ENCODE assay signal across 1 cellular context in the genomic region with DNA sequence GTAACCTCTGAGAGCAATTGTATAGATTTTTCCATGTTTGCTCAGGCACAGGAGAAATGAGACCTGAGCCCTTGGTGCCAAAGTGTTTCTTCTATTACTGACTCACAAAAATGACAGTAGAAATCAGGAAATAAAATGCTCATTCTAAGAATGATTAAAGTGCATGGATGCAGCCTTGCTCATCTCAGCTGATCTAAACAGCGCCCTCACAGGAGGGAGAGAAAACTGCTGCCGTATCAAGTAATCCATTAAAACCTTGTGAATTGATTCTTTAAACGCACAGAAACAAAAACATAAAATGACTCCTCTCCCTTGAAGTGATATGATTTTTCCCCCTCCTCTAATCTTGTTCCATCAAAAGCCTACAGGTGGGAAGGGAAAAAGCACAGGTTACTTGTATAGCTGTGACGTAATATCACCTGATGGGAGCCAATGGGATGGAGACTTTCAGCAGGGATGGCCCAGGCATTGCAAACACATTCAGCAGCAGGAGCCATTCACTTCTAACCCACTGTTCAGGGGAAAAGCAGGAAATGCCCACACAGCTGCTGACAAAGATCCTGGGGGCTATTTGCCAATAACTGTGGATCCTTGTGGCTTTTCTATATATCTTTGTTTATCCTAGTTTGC.
TF ChIP-seq lines count a peak whose summit lies in the region.

No MANE protein-coding gene starts in this region.

TF ChIP-seq in HCT116, 20 proteins besides CTCF, POLR2A, EP300 and RAD21 (continued from another document):
- no peak for TF ChIP-seq YY1 (IDR thresholded peaks at IDR 0.05; ENCODE audit: extremely low read depth, insufficient replicate concordance, low read depth, low read length)
- TF ChIP-seq FOSL1 (IDR thresholded peaks at IDR 0.05; ENCODE audit: low read depth), result no peak
- TF ChIP-seq, protein P1, sequence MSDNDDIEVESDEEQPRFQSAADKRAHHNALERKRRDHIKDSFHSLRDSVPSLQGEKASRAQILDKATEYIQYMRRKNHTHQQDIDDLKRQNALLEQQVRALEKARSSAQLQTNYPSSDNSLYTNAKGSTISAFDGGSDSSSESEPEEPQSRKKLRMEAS (IDR thresholded peaks at IDR 0.05), result no peak
- TF ChIP-seq, protein P2, sequence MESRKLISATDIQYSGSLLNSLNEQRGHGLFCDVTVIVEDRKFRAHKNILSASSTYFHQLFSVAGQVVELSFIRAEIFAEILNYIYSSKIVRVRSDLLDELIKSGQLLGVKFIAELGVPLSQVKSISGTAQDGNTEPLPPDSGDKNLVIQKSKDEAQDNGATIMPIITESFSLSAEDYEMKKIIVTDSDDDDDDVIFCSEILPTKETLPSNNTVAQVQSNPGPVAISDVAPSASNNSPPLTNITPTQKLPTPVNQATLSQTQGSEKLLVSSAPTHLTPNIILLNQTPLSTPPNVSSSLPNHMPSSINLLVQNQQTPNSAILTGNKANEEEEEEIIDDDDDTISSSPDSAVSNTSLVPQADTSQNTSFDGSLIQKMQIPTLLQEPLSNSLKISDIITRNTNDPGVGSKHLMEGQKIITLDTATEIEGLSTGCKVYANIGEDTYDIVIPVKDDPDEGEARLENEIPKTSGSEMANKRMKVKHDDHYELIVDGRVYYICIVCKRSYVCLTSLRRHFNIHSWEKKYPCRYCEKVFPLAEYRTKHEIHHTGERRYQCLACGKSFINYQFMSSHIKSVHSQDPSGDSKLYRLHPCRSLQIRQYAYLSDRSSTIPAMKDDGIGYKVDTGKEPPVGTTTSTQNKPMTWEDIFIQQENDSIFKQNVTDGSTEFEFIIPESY (IDR thresholded peaks at IDR 0.05; ENCODE audit: extremely low read depth, insufficient replicate concordance, low read length), result no peak
- TF ChIP-seq ELF1 (IDR thresholded peaks at IDR 0.05; ENCODE audit: borderline replicate concordance, low read depth), result no peak
